16 cellular contexts compared by ENCODE assay signal in genomic region chr6:139926711-139927110, GRCh38.
DNase-seq lines count a peak whose midpoint lies in the region; ATAC-seq and TF ChIP-seq lines count a peak whose summit lies in the region.
"Had no signal": no experiment of that assay in that cellular context is flagged by ENCODE, and none has a peak within 500 bp of the region (broad histone marks: within the 10 kb centered on the region; RNA-seq: fewer than 3 reads in every experiment).

No MANE protein-coding gene starts in this region.

- peaks cover 2 to 8% of the 10 kb centered on the region in 2 donors for H3K4me1 ChIP-seq in neuronal stem cell (ENCODE audit: control insufficient read depth in 2 of 2, insufficient read depth in 1 of 2, low read depth in 1 of 2, low read length in 2 of 2)
- H3K4me1 ChIP-seq: prostate gland, vagina had no signal

- no peak for TF ChIP-seq CTCF in brain microvascular endothelial cell (IDR thresholded peaks at IDR 0.05; ENCODE audit: low read depth, low read length, missing control alignments)

- no peak overlapping the region for H3K18ac ChIP-seq in neuronal stem cell (ENCODE audit: low read length)

- no peak overlapping the region for H2BK12ac ChIP-seq in neuronal stem cell (ENCODE audit: low read length)

- H3K79me1 ChIP-seq in neuronal stem cell (ENCODE audit: low read depth, low read length): no peaks in the 10 kb centered on the region

- in situ Hi-C loops in brain microvascular endothelial cell (cut with HindIII; ENCODE audit: low pct_ligation_motif_present, low sequenced_read_pairs): no loop called here

- no peaks in the 10 kb centered on the region for H3K36me3 ChIP-seq in brain microvascular endothelial cell (replicated peaks)
- no peaks in the 10 kb centered on the region for H3K36me3 ChIP-seq in neuronal stem cell (replicated peaks in 1 of 2; ENCODE audit: control insufficient read depth in 2 of 2, insufficient read depth in 2 of 2, low read length in 2 of 2)
- H3K36me3 ChIP-seq: Peyer's patch, prostate gland, stomach, vagina had no signal

- H2BK5ac ChIP-seq in neuronal stem cell (ENCODE audit: low read length): no peak overlapping the region

- H3K9ac ChIP-seq in neuronal stem cell (ENCODE audit: low read depth, low read length, poor library complexity): no peak overlapping the region

- no peaks in the 10 kb centered on the region for H3K9me3 ChIP-seq in neuronal stem cell (replicated peaks in 1 of 2; ENCODE audit: control insufficient read depth in 2 of 2, insufficient read depth in 1 of 2, low read depth in 1 of 2, low read length in 2 of 2)
- H3K9me3 ChIP-seq: Peyer's patch, prostate gland, stomach, vagina had no signal

- DNase-seq in Daoy (ENCODE audit: low read depth) (peak; percentile 27), brain microvascular endothelial cell (peak; percentile 42), neuronal stem cell (ENCODE audit: low spot score) (no peak), COR-L47 (lab: John Stamatoyannopoulos, UW) (no peak), NAMALWA (ENCODE audit: low spot score) (no peak), globus pallidus (ENCODE audit: low spot score) (no peak)
- DNase-seq in stimulated activated CD4-positive, alpha-beta T cell treated with anti-CD3 and anti-CD28 coated beads, Interleukin-4, amount 100 ng/mL, for 24 hours: no peak
- DNase-seq: anterior cingulate cortex, hippocampal formation, NCI-H774, stomach, T-cell had no signal

- H3K4me2 ChIP-seq in neuronal stem cell (ENCODE audit: insufficient read depth, low read length, poor library complexity, severe bottlenecking): no peak overlapping the region

- peak overlapping the region; percentile 72 for H2AFZ ChIP-seq in neuronal stem cell (ENCODE audit: low read length)

- no peak overlapping the region for H4K8ac ChIP-seq in neuronal stem cell (ENCODE audit: low read depth, low read length)

- H2BK120ac ChIP-seq in neuronal stem cell (ENCODE audit: low read depth, low read length): no peak overlapping the region

- no peak overlapping the region for H4K91ac ChIP-seq in neuronal stem cell (ENCODE audit: low read depth, low read length, poor library complexity)

- no peak overlapping the region for H3K4ac ChIP-seq in neuronal stem cell (ENCODE audit: low read length)

- WGBS in neuronal stem cell (ENCODE audit: extremely low coverage in 2 of 2, insufficient read length in 2 of 2, insufficient replicate concordance in 1 of 2), 2 donors: no CpG with 5 or more reads among the region's 3 CpGs

- no peak overlapping the region for H3K14ac ChIP-seq in neuronal stem cell (ENCODE audit: low read length)

- H3K23ac ChIP-seq in neuronal stem cell (ENCODE audit: low read depth, low read length, poor library complexity): no peak overlapping the region

- peak; percentile 71 for ATAC-seq in HG03442 (IDR thresholded peaks at IDR 0.05; ENCODE audit: unreplicated experiment)
- ATAC-seq: T-cell had no signal

- peak overlapping the region; percentile 44 for H3K27ac ChIP-seq in brain microvascular endothelial cell
- H3K27ac ChIP-seq in neuronal stem cell (replicated peaks; ENCODE audit: low read length): no peak overlapping the region
- H3K27ac ChIP-seq: prostate gland, stomach, vagina had no signal

- no peak overlapping the region for H2BK15ac ChIP-seq in neuronal stem cell (ENCODE audit: low read length)

- no peak overlapping the region for H2AK5ac ChIP-seq in neuronal stem cell (ENCODE audit: low read depth, low read length)

- H3K27me3 ChIP-seq in brain microvascular endothelial cell (replicated peaks) (no peaks in the 10 kb centered on the region), neuronal stem cell (ENCODE audit: control insufficient read depth in 3 of 3, insufficient read depth in 3 of 3, low read depth in 1 of 3, low read length in 3 of 3) (no peaks in the 10 kb centered on the region)
- H3K27me3 ChIP-seq: Peyer's patch, stomach, vagina had no signal

- H3K4me3 ChIP-seq in brain microvascular endothelial cell (ENCODE audit: low read depth, low read length): no peak overlapping the region
- H3K4me3 ChIP-seq in neuronal stem cell (ENCODE audit: low read length in 2 of 2): no peak overlapping the region
- H3K4me3 ChIP-seq: Peyer's patch, prostate gland, stomach, vagina had no signal

Comparison
In these comparisons a context has a peak if more than half of its experiments do, and no peak if none do; other contexts are left out.
1. DNase-seq: peak in Daoy (single experiment) and brain microvascular endothelial cell (single experiment); none in neuronal stem cell (single experiment), COR-L47 (single experiment), stimulated activated CD4-positive, alpha-beta T cell treated with anti-CD3 and anti-CD28 coated beads, Interleukin-4, amount 100 ng/mL, for 24 hours (single experiment), NAMALWA (single experiment) and globus pallidus (single experiment).